8 cellular contexts compared by ENCODE assay signal in genomic region chr1:3900969-3901529, GRCh38. TPM values are rescaled to one million over a fixed set of nuclear protein-coding genes. Genes with fewer than 3 reads are reported as not detected.
DNase-seq lines count a peak whose midpoint lies in the region; ATAC-seq and TF ChIP-seq lines count a peak whose summit lies in the region.

No MANE protein-coding gene starts in this region.

- ATAC-seq in activated T-cell treated with anti-CD3 and anti-CD28 coated beads, Interleukin-2, amount 50 U/mL, for 4 hours: peak; percentile 35 to 39

- DNase-seq in COR-L47 (lab: John Stamatoyannopoulos, UW) (peak; percentile 90), GM20000 (ENCODE audit: low spot score) (peak; percentile 97), HS-5 (ENCODE audit: low read depth) (peak; percentile 79), OCI-M2 (lab: John Stamatoyannopoulos, UW; ENCODE audit: unreplicated experiment) (peak; percentile 19), erythroblast (lab: John Stamatoyannopoulos, UW) (peak; percentile 97 to 98)
- DNase-seq in activated T-cell treated with anti-CD3 and anti-CD28 coated beads, Interleukin-2, amount 50 U/mL, for 4 hours: peak; percentile 68
- DNase-seq in stimulated activated CD8-positive, alpha-beta memory T cell treated with anti-CD3 and anti-CD28 coated beads, Interleukin-4, amount 100 ng/mL, for 4 hours (ENCODE audit: low read depth in 2 of 2, low spot score in 1 of 2): peak; percentile 60 to 69

- no peaks in the 10 kb centered on the region for H3K27me3 Mint-ChIP-seq in activated T-cell treated with anti-CD3 and anti-CD28 coated beads, Interleukin-2, amount 50 U/mL, for 4 hours (ENCODE audit: low read depth)

- peaks cover 16% of the 10 kb centered on the region for H3K9me3 Mint-ChIP-seq in activated T-cell treated with anti-CD3 and anti-CD28 coated beads, Interleukin-2, amount 50 U/mL, for 4 hours

- H3K36me3 ChIP-seq in mucosa of rectum (ENCODE audit: control insufficient read depth in 2 of 2, insufficient read depth in 2 of 2, low read length in 2 of 2): no peaks in the 10 kb centered on the region

- H3K4me1 ChIP-seq in mucosa of rectum (ENCODE audit: control insufficient read depth in 2 of 2, insufficient read depth in 2 of 2, low read length in 2 of 2): peaks cover 6 to 13% of the 10 kb centered on the region in 2 donors

- TF ChIP-seq CTCF in GM20000 (IDR thresholded peaks at IDR 0.05; ENCODE audit: extremely low read depth, missing control alignments): no peak

- peaks cover 15% of the 10 kb centered on the region for H3K36me3 Mint-ChIP-seq in activated T-cell treated with anti-CD3 and anti-CD28 coated beads, Interleukin-2, amount 50 U/mL, for 4 hours (ENCODE audit: insufficient read depth)

- no peaks in the 10 kb centered on the region for H3K27me3 ChIP-seq in mucosa of rectum (ENCODE audit: control insufficient read depth in 2 of 2, insufficient read depth in 2 of 2, low read length in 2 of 2)

- peak overlapping the region; percentile 96 to 97 for H3K27ac ChIP-seq in mucosa of rectum (ENCODE audit: low read depth in 2 of 2, low read length in 2 of 2)

- peak; percentile 40 for TF ChIP-seq POLR2A in erythroblast (IDR thresholded peaks at IDR 0.05; ENCODE audit: low read length)

- no peaks in the 10 kb centered on the region for H3K9me3 ChIP-seq in mucosa of rectum (ENCODE audit: control insufficient read depth in 2 of 2, low read length in 2 of 2)

- peaks cover 48% of the 10 kb centered on the region for H3K4me1 Mint-ChIP-seq in activated T-cell treated with anti-CD3 and anti-CD28 coated beads, Interleukin-2, amount 50 U/mL, for 4 hours (ENCODE audit: low read depth)

- H3K4me3 ChIP-seq in mucosa of rectum (ENCODE audit: low read length in 2 of 2): peak overlapping the region; percentile 88 to 96

- H3K9ac ChIP-seq in mucosa of rectum (ENCODE audit: low read depth in 1 of 2, low read length in 2 of 2): peak overlapping the region; percentile 63 to 89

- peak overlapping the region; percentile 89 for H3K4me3 Mint-ChIP-seq in activated T-cell treated with anti-CD3 and anti-CD28 coated beads, Interleukin-2, amount 50 U/mL, for 4 hours

RNA-seq across cellular contexts. Expression of gene C1orf174, which starts 1.0 kb away (rescaled TPM):
- total RNA-seq in activated T-cell treated with anti-CD3 and anti-CD28 coated beads, Interleukin-2, amount 50 U/mL, for 4 hours: 10 to 100 TPM; 55.0 to 61.8 (median 60.5) TPM

RNA-seq across cellular contexts. Expression of gene DFFB, which starts 43.8 kb away (rescaled TPM):
- total RNA-seq in activated T-cell treated with anti-CD3 and anti-CD28 coated beads, Interleukin-2, amount 50 U/mL, for 4 hours: 10 to 100 TPM; 11.1 to 13.4 (median 13.0) TPM

RNA-seq across cellular contexts. Expression of gene CEP104, which starts 44.0 kb away (rescaled TPM):
- 10 to 100 TPM; 45.4 to 52.1 (median 49.1) TPM for total RNA-seq in activated T-cell treated with anti-CD3 and anti-CD28 coated beads, Interleukin-2, amount 50 U/mL, for 4 hours

Comparison
In these comparisons a context has a peak if more than half of its experiments do, and no peak if none do; other contexts are left out.
1. Peak in every context shown above with its lines: DNase-seq, ATAC-seq, H3K4me3 ChIP-seq and H3K27ac ChIP-seq.
2. DNase-seq: peak in every context shown above with its lines; median percentile 98 in erythroblast; 97 in GM20000; 90 in COR-L47; 79 in HS-5; 68 in activated T-cell treated with anti-CD3 and anti-CD28 coated beads, Interleukin-2, amount 50 U/mL, for 4 hours; 64 in stimulated activated CD8-positive, alpha-beta memory T cell treated with anti-CD3 and anti-CD28 coated beads, Interleukin-4, amount 100 ng/mL, for 4 hours; 19 in OCI-M2.